In genomic region chr6:85580878-85581267, GRCh38 we compare ENCODE assay signal across 1 cellular context.
A peak's percentile ranks its signal among the peaks of the same experiment; 100 is the strongest.
TF ChIP-seq lines count a peak whose summit lies in the region.

No MANE protein-coding gene starts in this region.

TF ChIP-seq in K562, 482 proteins besides CTCF, POLR2A, EP300 and RAD21 (continued from another document and continues in another):
- 0 out of 2 replicates have a peak, but pooled peaks have one; percentile 26 for TF ChIP-seq SMAD4 (CRISPR knock-in tag; conservative IDR thresholded peaks at IDR 0.05)
- TF ChIP-seq ZNF165 (CRISPR knock-in tag; IDR thresholded peaks at IDR 0.05; ENCODE audit: borderline replicate concordance), result no peak
- no peak for TF ChIP-seq ZFX (CRISPR knock-in tag; IDR thresholded peaks at IDR 0.05)
- TF ChIP-seq ZNF175 (CRISPR knock-in tag; IDR thresholded peaks at IDR 0.05; ENCODE audit: low read depth), result no peak
- TF ChIP-seq GMEB1 (CRISPR knock-in tag; IDR thresholded peaks at IDR 0.05), result no peak
- no peak for TF ChIP-seq SAFB (IDR thresholded peaks at IDR 0.05; ENCODE audit: borderline replicate concordance, low read depth, low read length)
- TF ChIP-seq ZNF584 (CRISPR knock-in tag; IDR thresholded peaks at IDR 0.05; ENCODE audit: low read depth), result no peak
- TF ChIP-seq CBFB (CRISPR knock-in tag; IDR thresholded peaks at IDR 0.05), result no peak
- TF ChIP-seq SETDB1 (IDR thresholded peaks at IDR 0.05; ENCODE audit: low read length), result no peak
- no peak for TF ChIP-seq GTF3C2 (IDR thresholded peaks at IDR 0.05; ENCODE audit: borderline replicate concordance, extremely low read depth, insufficient read length)
- no peak for TF ChIP-seq MLLT1 (IDR thresholded peaks at IDR 0.05)
- TF ChIP-seq CEBPZ (IDR thresholded peaks at IDR 0.05; ENCODE audit: borderline replicate concordance, low read depth, low read length), result no peak
- TF ChIP-seq ZNF280A (IDR thresholded peaks at IDR 0.05; ENCODE audit: low read depth, partially characterized antibody), result no peak
- TF ChIP-seq PRPF4 (IDR thresholded peaks at IDR 0.05; ENCODE audit: insufficient read depth, low read depth, low read length, poor library complexity, severe bottlenecking), result no peak
- no peak for TF ChIP-seq ZEB2 (IDR thresholded peaks at IDR 0.05)
- no peak for TF ChIP-seq RFX7 (CRISPR knock-in tag; IDR thresholded peaks at IDR 0.05)
- no peak for TF ChIP-seq RB1 (IDR thresholded peaks at IDR 0.05; ENCODE audit: low read depth)
- no peak for TF ChIP-seq AFF4 (CRISPR knock-in tag; IDR thresholded peaks at IDR 0.05)
- no peak for TF ChIP-seq FOXP4 (CRISPR knock-in tag; IDR thresholded peaks at IDR 0.05; ENCODE audit: borderline replicate concordance)
- TF ChIP-seq RBM39 (optimal IDR thresholded peaks at IDR 0.05; ENCODE audit: low read depth, low read length), result no peak
- no peak for TF ChIP-seq ZNF57 (CRISPR knock-in tag; IDR thresholded peaks at IDR 0.05)
- TF ChIP-seq RUNX1 (IDR thresholded peaks at IDR 0.05; ENCODE audit: low read depth), result no peak
- TF ChIP-seq SIX5 (IDR thresholded peaks at IDR 0.05; ENCODE audit: borderline replicate concordance in 1 of 2, insufficient read depth in 1 of 2, low read depth in 1 of 2, low read length in 2 of 2), result no peak
- TF ChIP-seq CLOCK (CRISPR knock-in tag; IDR thresholded peaks at IDR 0.05; ENCODE audit: borderline replicate concordance), result no peak
- peak; percentile 94 for TF ChIP-seq ZNF316 (IDR thresholded peaks at IDR 0.05)
- no peak for TF ChIP-seq ATF2 (CRISPR knock-in tag; IDR thresholded peaks at IDR 0.05)
- peak; percentile 46 for TF ChIP-seq ARID1B (IDR thresholded peaks at IDR 0.05)
- no peak for TF ChIP-seq ZC3H11A (IDR thresholded peaks at IDR 0.05; ENCODE audit: low read depth, low read length)
- no peak for TF ChIP-seq TEAD4 (IDR thresholded peaks at IDR 0.05; ENCODE audit: low read length)
- no peak for TF ChIP-seq TEAD4 (CRISPR knock-in tag; IDR thresholded peaks at IDR 0.05; ENCODE audit: borderline replicate concordance)
- no peak for TF ChIP-seq POLR2AphosphoS2 (IDR thresholded peaks at IDR 0.05; ENCODE audit: low read length)
- peak; percentile 67 for TF ChIP-seq MAFG (tag; conservative IDR thresholded peaks at IDR 0.05)
- no peak for TF ChIP-seq TSC22D4 (tag; IDR thresholded peaks at IDR 0.05)
- TF ChIP-seq MCM2 (IDR thresholded peaks at IDR 0.05; ENCODE audit: low read depth), result no peak
- TF ChIP-seq ZNF75A (CRISPR knock-in tag; IDR thresholded peaks at IDR 0.05), result no peak
- TF ChIP-seq ZNF311 (CRISPR knock-in tag; IDR thresholded peaks at IDR 0.05), result no peak
- TF ChIP-seq ETV5 (CRISPR knock-in tag; IDR thresholded peaks at IDR 0.05; ENCODE audit: low read depth), result no peak
- no peak for TF ChIP-seq PREB (CRISPR knock-in tag; IDR thresholded peaks at IDR 0.05)
